In the genomic region with DNA sequence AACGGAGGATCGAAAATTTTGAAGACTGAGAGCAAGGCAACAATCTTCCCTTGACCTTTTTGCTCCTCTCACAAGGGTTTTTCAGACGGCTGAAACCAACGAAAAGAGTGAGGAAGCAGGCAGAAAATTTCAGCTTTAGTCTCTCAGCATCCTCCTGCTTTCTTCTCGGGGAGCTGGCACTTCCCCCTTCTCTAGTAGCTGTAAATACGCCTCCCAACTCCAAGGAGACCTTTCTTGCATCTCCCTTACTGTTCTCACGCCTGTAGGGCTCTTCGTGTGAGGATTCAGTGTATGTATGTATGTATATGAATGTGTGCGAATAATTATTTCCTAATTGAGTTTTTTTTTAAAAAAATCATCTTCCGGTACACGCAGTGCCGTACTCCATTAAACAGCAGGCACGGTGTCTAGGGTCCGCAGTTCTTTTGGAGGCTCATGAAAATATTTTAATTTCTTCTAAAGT, we compare ENCODE assay signal across 8 cellular contexts.
DNase-seq lines count a peak whose midpoint lies in the region; ATAC-seq, FAIRE-seq and TF ChIP-seq lines count a peak whose summit lies in the region.

No MANE protein-coding gene starts in this region.

- DNase-seq in DMS53 treated with DMSO at 0.1 percent for 48 hours (lab: John Stamatoyannopoulos, UW; ENCODE audit: unreplicated experiment) (peak; percentile 55), NCI-H187 treated with DMSO at 0.1 percent for 48 hours (lab: John Stamatoyannopoulos, UW) (peak; percentile 52), pancreas (no peak), COR-L47 (lab: John Stamatoyannopoulos, UW) (no peak)

- TF ChIP-seq CTCF in gastroesophageal sphincter (IDR thresholded peaks at IDR 0.05) (no peak), pancreas (IDR thresholded peaks at IDR 0.05) (no peak)

- ATAC-seq in GM21717 (IDR thresholded peaks at IDR 0.05; ENCODE audit: unreplicated experiment) (peak; percentile 15), gastroesophageal sphincter (peak; percentile 32), pancreas (peak; percentile 59 to 71 (median 62)), GM19351 (IDR thresholded peaks at IDR 0.05; ENCODE audit: unreplicated experiment) (no peak)
- peak; percentile 29 for ATAC-seq in activated T-helper 17 cell treated with anti-CD3 and anti-CD28 coated beads, Interleukin-2, amount 50 U/mL, for 72 hours (replicated peaks)

- H3K4me1 Mint-ChIP-seq in activated T-helper 17 cell treated with anti-CD3 and anti-CD28 coated beads, Interleukin-2, amount 50 U/mL, for 72 hours, result peaks cover 37% of the 10 kb centered on the region

- H3K4me3 ChIP-seq in gastroesophageal sphincter, result peak overlapping the region; percentile 67 to 79
- H3K4me3 ChIP-seq in pancreas, result peak overlapping the region; percentile 27 to 56 (median 36)

- H3K9me3 ChIP-seq in gastroesophageal sphincter (no peaks in the 10 kb centered on the region), pancreas (no peaks in the 10 kb centered on the region)

- TF ChIP-seq EP300 in gastroesophageal sphincter (IDR thresholded peaks at IDR 0.05), result no peak

- H3K36me3 ChIP-seq in gastroesophageal sphincter, result no peaks in the 10 kb centered on the region
- H3K36me3 ChIP-seq in pancreas, result no peaks in the 10 kb centered on the region

- peak overlapping the region; percentile 86 for H3K4me3 Mint-ChIP-seq in activated T-helper 17 cell treated with anti-CD3 and anti-CD28 coated beads, Interleukin-2, amount 50 U/mL, for 72 hours

- 2 to 5% methylated on average over 14 of the region's 14 CpGs for WGBS in gastroesophageal sphincter (ENCODE audit: low coverage in 1 of 2), 2 donors
- WGBS in pancreas, 2 donors, result 19 to 26% methylated on average over 14 of the region's 14 CpGs

- FAIRE-seq in pancreas (lab: Jason Lieb, UNC), result no peak

- intact Hi-C loops in pancreas (cut with DNase I), result no loop called here

- no peaks in the 10 kb centered on the region for H3K9me3 Mint-ChIP-seq in activated T-helper 17 cell treated with anti-CD3 and anti-CD28 coated beads, Interleukin-2, amount 50 U/mL, for 72 hours

- H3K36me3 Mint-ChIP-seq in activated T-helper 17 cell treated with anti-CD3 and anti-CD28 coated beads, Interleukin-2, amount 50 U/mL, for 72 hours (ENCODE audit: low read depth), result peaks cover 6% of the 10 kb centered on the region

- no peak for TF ChIP-seq POLR2A in gastroesophageal sphincter (IDR thresholded peaks at IDR 0.05)

- H3K27ac ChIP-seq in gastroesophageal sphincter (peak overlapping the region; percentile 95 to 98 (median 97)), pancreas (peak overlapping the region; percentile 65 to 94 (median 84))

- H3K27me3 ChIP-seq in gastroesophageal sphincter (no peaks in the 10 kb centered on the region), pancreas (no peaks in the 10 kb centered on the region)

- peak overlapping the region; percentile 87 for H3K27ac Mint-ChIP-seq in activated T-helper 17 cell treated with anti-CD3 and anti-CD28 coated beads, Interleukin-2, amount 50 U/mL, for 72 hours

- no peaks in the 10 kb centered on the region for H3K27me3 Mint-ChIP-seq in activated T-helper 17 cell treated with anti-CD3 and anti-CD28 coated beads, Interleukin-2, amount 50 U/mL, for 72 hours

- H3K4me1 ChIP-seq in gastroesophageal sphincter (peaks cover 0 to 25% (median 0%) of the 10 kb centered on the region in 3 donors), pancreas (peaks cover 0 to 7% (median 7%) of the 10 kb centered on the region in 3 donors)

Comparison
In these comparisons a context has a peak if more than half of its experiments do, and no peak if none do; other contexts are left out.
1. DNase-seq: peak in DMS53 treated with DMSO at 0.1 percent for 48 hours (single experiment) and NCI-H187 treated with DMSO at 0.1 percent for 48 hours (single experiment); none in pancreas (0 of 6) and COR-L47 (single experiment).